1 cellular context compared by ENCODE assay signal in genomic region chr4:88706574-88706973, GRCh38.
TF ChIP-seq lines count a peak whose summit lies in the region.

No MANE protein-coding gene starts in this region.

TF ChIP-seq in IMR-90, 13 proteins besides CTCF, POLR2A, EP300 and RAD21 (continued from another document):
- TF ChIP-seq, protein P1, sequence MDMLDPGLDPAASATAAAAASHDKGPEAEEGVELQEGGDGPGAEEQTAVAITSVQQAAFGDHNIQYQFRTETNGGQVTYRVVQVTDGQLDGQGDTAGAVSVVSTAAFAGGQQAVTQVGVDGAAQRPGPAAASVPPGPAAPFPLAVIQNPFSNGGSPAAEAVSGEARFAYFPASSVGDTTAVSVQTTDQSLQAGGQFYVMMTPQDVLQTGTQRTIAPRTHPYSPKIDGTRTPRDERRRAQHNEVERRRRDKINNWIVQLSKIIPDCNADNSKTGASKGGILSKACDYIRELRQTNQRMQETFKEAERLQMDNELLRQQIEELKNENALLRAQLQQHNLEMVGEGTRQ (IDR thresholded peaks at IDR 0.05; ENCODE audit: low read depth, low read length) = no peak
